Comparison of ENCODE assay signal across 10 cellular contexts in genomic region chr17:17403899-17404576, GRCh38.
DNase-seq lines count a peak whose midpoint lies in the region; ATAC-seq and TF ChIP-seq lines count a peak whose summit lies in the region.
"Had no signal": no experiment of that assay in that cellular context is flagged by ENCODE, and none has a peak within 500 bp of the region (broad histone marks: within the 10 kb centered on the region; RNA-seq: fewer than 3 reads in every experiment).

No MANE protein-coding gene starts in this region.

- H3K4me1 Mint-ChIP-seq in activated B cell treated with CpG ODN at 0.5 μM for 24 hours (peaks cover 39% of the 10 kb centered on the region), endodermal cell (peaks cover 13% of the 10 kb centered on the region), neural progenitor cell (peaks cover 13% of the 10 kb centered on the region)

- H3K27me3 ChIP-seq in endodermal cell (ENCODE audit: control insufficient read depth, insufficient read depth, low read length, poor library complexity, severe bottlenecking) (no peaks in the 10 kb centered on the region), thymus (ENCODE audit: control insufficient read depth, insufficient read depth) (no peaks in the 10 kb centered on the region), neural progenitor cell (no peaks in the 10 kb centered on the region), HAP-1 (ENCODE audit: low read depth) (no peaks in the 10 kb centered on the region)
- H3K27me3 ChIP-seq: neutrophil had no signal

- 90 to 95% methylated on average over 10 to 17 of the region's 17 CpGs for WGBS in endodermal cell (ENCODE audit: insufficient coverage in 1 of 2, insufficient read length in 1 of 2), 2 experiments
- WGBS in thymus = 4% methylated on average over 17 of the region's 17 CpGs

- peak overlapping the region; percentile 32 for H3K27ac ChIP-seq in endodermal cell (ENCODE audit: low read depth, low read length)
- H3K27ac ChIP-seq in thymus (ENCODE audit: low read depth) = peak overlapping the region; percentile 97
- no peak overlapping the region for H3K27ac ChIP-seq in neural progenitor cell
- H3K27ac ChIP-seq: cardiac muscle cell, neutrophil had no signal

- no peaks in the 10 kb centered on the region for H3K27me3 Mint-ChIP-seq in activated B cell treated with CpG ODN at 0.5 μM for 24 hours
- H3K27me3 Mint-ChIP-seq in endodermal cell (ENCODE audit: insufficient read depth) = peaks cover 9% of the 10 kb centered on the region
- peaks cover 6% of the 10 kb centered on the region for H3K27me3 Mint-ChIP-seq in neural progenitor cell (ENCODE audit: insufficient read depth, low read depth)

- CTCF ChIA-PET in activated B cell treated with CpG ODN at 0.5 μM for 24 hours (lab: Charles Lee) = no interaction called here

- in situ Hi-C loops in HAP-1 (cut with MboI; ENCODE audit: low sequenced_read_pairs) = no loop called here

- H3K27ac Mint-ChIP-seq in activated B cell treated with CpG ODN at 0.5 μM for 24 hours (peak overlapping the region; percentile 85), endodermal cell (no peak overlapping the region), neural progenitor cell (no peak overlapping the region)

- no peaks in the 10 kb centered on the region for H3K79me2 ChIP-seq in neural progenitor cell (ENCODE audit: low read depth)

- no peak overlapping the region for H3K4me3 ChIP-seq in endodermal cell (ENCODE audit: low read length)
- peak overlapping the region; percentile 26 for H3K4me3 ChIP-seq in thymus (ENCODE audit: low read length)
- H3K4me3 ChIP-seq in neural progenitor cell = no peak overlapping the region
- H3K4me3 ChIP-seq in HAP-1 = no peak overlapping the region
- H3K4me3 ChIP-seq: cardiac muscle cell had no signal

- peak; percentile 57 for DNase-seq in SIG-M5 treated with dmso at 0.1 percent for 504 hours (lab: John Stamatoyannopoulos, UW; ENCODE audit: unreplicated experiment)
- no peak for DNase-seq in SIG-M5 (lab: John Stamatoyannopoulos, UW)
- peak; percentile 30 for DNase-seq in activated B cell treated with CpG ODN at 0.5 μM for 24 hours
- DNase-seq in endodermal cell = no peak
- DNase-seq in neural progenitor cell (ENCODE audit: low spot score) = no peak
- no peak for DNase-seq in HK-2 (ENCODE audit: unreplicated experiment)
- no peak for DNase-seq in HAP-1 (ENCODE audit: low spot score in 2 of 2)

- no peaks in the 10 kb centered on the region for H3K4me1 ChIP-seq in endodermal cell (ENCODE audit: control insufficient read depth, insufficient read depth, low read length)
- H3K4me1 ChIP-seq in thymus (ENCODE audit: control insufficient read depth, insufficient read depth, low read length) = peaks cover 66% of the 10 kb centered on the region
- H3K4me1 ChIP-seq in neural progenitor cell = no peaks in the 10 kb centered on the region
- no peaks in the 10 kb centered on the region for H3K4me1 ChIP-seq in HAP-1

- H3K4me3 Mint-ChIP-seq in activated B cell treated with CpG ODN at 0.5 μM for 24 hours = peak overlapping the region; percentile 72
- H3K4me3 Mint-ChIP-seq in endodermal cell = no peak overlapping the region
- no peak overlapping the region for H3K4me3 Mint-ChIP-seq in neural progenitor cell

- H3K4me2 ChIP-seq in neural progenitor cell = no peak overlapping the region

- H2AFZ ChIP-seq in neural progenitor cell (replicated peaks) = no peak overlapping the region

- H3K9ac ChIP-seq in endodermal cell (ENCODE audit: extremely low read depth, low read length, poor library complexity, severe bottlenecking) = no peak overlapping the region
- no peak overlapping the region for H3K9ac ChIP-seq in neural progenitor cell

- H4K20me1 ChIP-seq in neural progenitor cell (ENCODE audit: low read depth) = no peaks in the 10 kb centered on the region

- peak; percentile 92 for ATAC-seq in activated B cell treated with CpG ODN at 0.5 μM for 24 hours (ENCODE audit: low read depth)

- H3K36me3 Mint-ChIP-seq in activated B cell treated with CpG ODN at 0.5 μM for 24 hours (ENCODE audit: low read depth) = no peaks in the 10 kb centered on the region
- H3K36me3 Mint-ChIP-seq in endodermal cell (ENCODE audit: low read depth) = no peaks in the 10 kb centered on the region
- no peaks in the 10 kb centered on the region for H3K36me3 Mint-ChIP-seq in neural progenitor cell

- H3K36me3 ChIP-seq in endodermal cell (ENCODE audit: control insufficient read depth, insufficient read depth, low read length) (no peaks in the 10 kb centered on the region), thymus (ENCODE audit: control insufficient read depth, insufficient read depth) (no peaks in the 10 kb centered on the region), neural progenitor cell (no peaks in the 10 kb centered on the region), HAP-1 (replicated peaks) (no peaks in the 10 kb centered on the region)
- H3K36me3 ChIP-seq: cardiac muscle cell, neutrophil had no signal

- intact Hi-C loops in activated B cell treated with CpG ODN at 0.5 μM for 24 hours (cut with micrococcal nuclease) = no loop called here

- TF ChIP-seq CTCF in activated B cell treated with CpG ODN at 0.5 μM for 24 hours (IDR thresholded peaks at IDR 0.05) (no peak), endodermal cell (conservative IDR thresholded peaks at IDR 0.05) (no peak), neural progenitor cell (IDR thresholded peaks at IDR 0.05) (no peak)

- POLR2A ChIA-PET in activated B cell treated with CpG ODN at 0.5 μM for 24 hours (lab: Charles Lee) = no interaction called here

- H3K9me3 Mint-ChIP-seq in activated B cell treated with CpG ODN at 0.5 μM for 24 hours = no peaks in the 10 kb centered on the region
- H3K9me3 Mint-ChIP-seq in endodermal cell = no peaks in the 10 kb centered on the region
- no peaks in the 10 kb centered on the region for H3K9me3 Mint-ChIP-seq in neural progenitor cell

- no peaks in the 10 kb centered on the region for H3F3A ChIP-seq in neural progenitor cell (ENCODE audit: low read depth)

- H3K9me3 ChIP-seq in endodermal cell (ENCODE audit: control insufficient read depth, low read length) (no peaks in the 10 kb centered on the region), thymus (ENCODE audit: control insufficient read depth) (no peaks in the 10 kb centered on the region), neural progenitor cell (ENCODE audit: low read depth) (no peaks in the 10 kb centered on the region), HAP-1 (no peaks in the 10 kb centered on the region)
- H3K9me3 ChIP-seq: neutrophil had no signal

Comparison
In these comparisons a context has a peak if more than half of its experiments do, and no peak if none do; other contexts are left out.
1. DNase-seq: peak in SIG-M5 treated with dmso at 0.1 percent for 504 hours (single experiment) and activated B cell treated with CpG ODN at 0.5 μM for 24 hours (single experiment); none in SIG-M5 (single experiment), endodermal cell (single experiment), neural progenitor cell (single experiment), HK-2 (single experiment) and HAP-1 (0 of 2).